In the genomic region with DNA sequence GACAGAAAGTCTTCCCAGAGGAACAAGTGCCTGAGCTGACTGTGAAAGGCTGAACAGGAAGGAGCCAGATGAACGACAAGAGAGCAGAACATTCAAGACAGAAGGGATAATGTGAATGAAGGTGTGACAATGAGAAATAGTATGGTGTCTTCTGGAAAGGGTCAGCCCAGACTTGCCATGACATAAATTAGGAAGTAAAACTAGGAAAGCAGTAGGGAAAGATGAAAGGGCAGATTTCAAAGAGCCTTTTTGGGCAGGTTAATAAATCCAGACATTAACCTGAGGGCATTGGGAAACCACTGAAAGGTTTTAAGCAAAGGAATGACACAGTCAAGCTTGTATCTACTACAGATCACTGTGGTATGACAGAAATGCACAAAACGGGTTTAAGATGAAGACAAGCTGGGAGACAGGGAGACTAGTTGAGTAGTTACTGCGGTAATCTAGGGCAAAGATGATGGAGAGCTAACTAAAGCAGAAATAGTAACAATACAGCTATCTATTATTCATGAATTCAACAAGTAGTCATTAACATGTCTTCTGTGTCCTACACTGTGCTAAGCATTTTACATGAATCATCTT, we compare ENCODE assay signal across 1 cellular context.
TF ChIP-seq lines count a peak whose summit lies in the region.

No MANE protein-coding gene starts in this region.

TF ChIP-seq in IMR-90, 13 proteins besides CTCF, POLR2A, EP300 and RAD21:
- no peak for TF ChIP-seq FOS (IDR thresholded peaks at IDR 0.05; ENCODE audit: low read depth, low read length)
- TF ChIP-seq BHLHE40 (IDR thresholded peaks at IDR 0.05; ENCODE audit: low read depth, low read length) = no peak
- TF ChIP-seq SMC3 (IDR thresholded peaks at IDR 0.05; ENCODE audit: low read depth, low read length) = no peak
- TF ChIP-seq MXI1 (IDR thresholded peaks at IDR 0.05; ENCODE audit: borderline replicate concordance, low read depth, low read length) = no peak
- TF ChIP-seq RCOR1 (IDR thresholded peaks at IDR 0.05; ENCODE audit: insufficient replicate concordance, low read length) = no peak
- no peak for TF ChIP-seq MAZ (IDR thresholded peaks at IDR 0.05; ENCODE audit: borderline replicate concordance, low read depth, low read length)
- TF ChIP-seq, protein P1, sequence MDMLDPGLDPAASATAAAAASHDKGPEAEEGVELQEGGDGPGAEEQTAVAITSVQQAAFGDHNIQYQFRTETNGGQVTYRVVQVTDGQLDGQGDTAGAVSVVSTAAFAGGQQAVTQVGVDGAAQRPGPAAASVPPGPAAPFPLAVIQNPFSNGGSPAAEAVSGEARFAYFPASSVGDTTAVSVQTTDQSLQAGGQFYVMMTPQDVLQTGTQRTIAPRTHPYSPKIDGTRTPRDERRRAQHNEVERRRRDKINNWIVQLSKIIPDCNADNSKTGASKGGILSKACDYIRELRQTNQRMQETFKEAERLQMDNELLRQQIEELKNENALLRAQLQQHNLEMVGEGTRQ (IDR thresholded peaks at IDR 0.05; ENCODE audit: low read depth, low read length) = no peak
- TF ChIP-seq NFE2L2 (IDR thresholded peaks at IDR 0.05; ENCODE audit: low read depth, low read length) = no peak
- TF ChIP-seq RFX5 (IDR thresholded peaks at IDR 0.05; ENCODE audit: low read depth, low read length) = no peak
- TF ChIP-seq MAFK (IDR thresholded peaks at IDR 0.05; ENCODE audit: low read depth, low read length) = no peak
- TF ChIP-seq CHD1 (IDR thresholded peaks at IDR 0.05; ENCODE audit: low read depth, low read length) = no peak
